ENCODE assay signal across 41 cellular contexts in the genomic region with DNA sequence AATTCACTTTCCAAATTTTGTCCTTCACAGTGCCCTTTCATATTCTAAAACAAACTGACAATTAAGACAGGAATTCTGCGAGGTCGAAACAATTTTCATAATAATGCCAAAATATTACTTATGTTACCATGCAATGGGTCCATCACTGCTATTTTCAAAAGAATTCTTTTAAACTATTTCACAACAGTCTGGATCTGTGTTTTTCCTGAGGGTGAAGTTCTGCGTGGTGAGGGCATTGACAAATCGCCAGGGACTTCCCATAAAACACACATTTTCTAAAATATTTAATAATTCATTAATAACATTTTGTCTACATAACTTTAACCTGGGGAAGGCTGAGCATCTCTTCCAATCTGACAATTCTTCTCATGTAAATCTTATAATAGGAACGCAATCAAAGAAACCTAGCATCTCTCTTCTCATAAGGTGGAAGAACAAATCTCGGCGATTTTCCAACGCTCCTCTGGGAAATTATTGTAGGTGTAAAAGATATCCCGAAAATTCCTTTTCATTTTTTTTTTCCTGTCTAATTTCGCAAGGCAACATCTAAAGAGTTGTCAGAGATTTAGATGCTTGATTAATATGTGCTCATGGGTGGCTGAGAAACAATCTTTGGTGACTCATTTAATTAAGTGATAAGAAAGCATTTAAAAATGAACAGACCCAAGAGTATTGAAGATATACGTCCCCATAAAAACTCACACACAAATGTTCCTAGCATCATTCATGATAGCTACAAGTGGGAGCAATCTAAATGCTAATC. TPM values are rescaled to one million over a fixed set of nuclear protein-coding genes. Genes with fewer than 3 reads are reported as not detected.
"Had no signal": no experiment of that assay in that cellular context is flagged by ENCODE, and none has a peak within 500 bp of the region (broad histone marks: within the 10 kb centered on the region; RNA-seq: fewer than 3 reads in every experiment).

No MANE protein-coding gene starts in this region.

- H3K4me3 ChIP-seq: adrenal gland, ascending aorta, cardiac muscle cell had no signal

- FAIRE-seq: bronchial epithelial cell, TTC549 had no signal

- H3K36me3 Mint-ChIP-seq: activated naive CD8-positive, alpha-beta T cell treated with anti-CD3 and anti-CD28 coated beads for 36 hours; brain had no signal

- DNase-seq: activated CD4-positive, alpha-beta T cell treated with anti-CD3 and anti-CD28 coated beads for 1 hour; activated CD4-positive, alpha-beta T cell treated with anti-CD3 and anti-CD28 coated beads for 36 hours; activated CD4-positive, alpha-beta T cell treated with anti-CD3 and anti-CD28 coated beads for 48 hours; activated CD4-positive, alpha-beta T cell treated with anti-CD3 and anti-CD28 coated beads, Interleukin-2, amount 10 ng/mL, durations not matched to agents 7 days and 5 days; activated CD4-positive, alpha-beta T cell treated with anti-CD3 and anti-CD28 coated beads, Interleukin-2, amount 50 U/mL, for 48 hours; activated CD4-positive, CD25-positive, alpha-beta regulatory T cell; activated CD8-positive, alpha-beta memory T cell treated with anti-CD3 and anti-CD28 coated beads, Interleukin-2, amount 50 U/mL, for 4 hours; activated CD8-positive, alpha-beta T cell treated with anti-CD3 and anti-CD28 coated beads for 36 hours; activated gamma-delta T cell treated with Interleukin-2 at 50 U/mL for 16 hours; activated naive CD4-positive, alpha-beta T cell; activated naive CD4-positive, alpha-beta T cell treated with anti-CD3 and anti-CD28 coated beads for 36 hours; activated naive CD4-positive, alpha-beta T cell treated with anti-CD3 and anti-CD28 coated beads, Interleukin-2, amount 50 U/mL, for 16 hours; activated naive CD8-positive, alpha-beta T cell treated with anti-CD3 and anti-CD28 coated beads for 36 hours; activated T-cell treated with anti-CD3 and anti-CD28 coated beads for 4 hours; activated T-cell treated with anti-CD3 and anti-CD28 coated beads, Interleukin-2, amount 50 U/mL, for 1 hour; activated T-cell treated with anti-CD3 and anti-CD28 coated beads, Interleukin-2, amount 50 U/mL, for 4 hours; activated T-cell treated with anti-CD3 and anti-CD28 coated beads, Interleukin-2, amount 50 U/mL, for 72 hours; adrenal gland; amygdala; anterior cingulate cortex; caudate nucleus; cerebellar nuclear complex; T-helper 1 cell; T-helper 2 cell; T-helper 9 cell; WERI-Rb-1 had no signal

- H3K4me1 Mint-ChIP-seq: activated CD4-positive, alpha-beta T cell treated with anti-CD3 and anti-CD28 coated beads for 36 hours; activated CD4-positive, alpha-beta T cell treated with anti-CD3 and anti-CD28 coated beads, Interleukin-2, amount 10 ng/mL, durations not matched to agents 7 days and 5 days; activated naive CD8-positive, alpha-beta T cell treated with anti-CD3 and anti-CD28 coated beads for 36 hours; activated T-helper 17 cell treated with anti-CD3 and anti-CD28 coated beads, Interleukin-2, amount 50 U/mL, for 72 hours; central memory CD8-positive, alpha-beta T cell had no signal

- H3K27me3 ChIP-seq: ascending aorta, cardiac muscle cell had no signal

- ATAC-seq: activated CD4-positive, alpha-beta T cell treated with anti-CD3 and anti-CD28 coated beads for 36 hours; activated CD4-positive, CD25-positive, alpha-beta regulatory T cell treated with anti-CD3 and anti-CD28 coated beads, Interleukin-2, amount 50 U/mL, for 24 hours; activated CD8-positive, alpha-beta T cell treated with anti-CD3 and anti-CD28 coated beads for 36 hours; activated naive CD4-positive, alpha-beta T cell treated with anti-CD3 and anti-CD28 coated beads, Interleukin-2, amount 50 U/mL, for 72 hours; activated T-cell treated with anti-CD3 and anti-CD28 coated beads, Interleukin-2, amount 50 U/mL, for 4 hours; activated T-cell treated with anti-CD3 and anti-CD28 coated beads, Interleukin-2, amount 50 U/mL, for 72 hours; activated T-helper 17 cell treated with anti-CD3 and anti-CD28 coated beads, Interleukin-2, amount 50 U/mL, for 72 hours; WTC11 had no signal

- H3K4me3 Mint-ChIP-seq: activated CD4-positive, alpha-beta T cell treated with anti-CD3 and anti-CD28 coated beads for 36 hours; activated CD4-positive, alpha-beta T cell treated with anti-CD3 and anti-CD28 coated beads, Interleukin-2, amount 10 ng/mL, durations not matched to agents 7 days and 5 days; activated CD8-positive, alpha-beta T cell treated with anti-CD3 and anti-CD28 coated beads for 36 hours; activated naive CD4-positive, alpha-beta T cell treated with anti-CD3 and anti-CD28 coated beads for 36 hours; activated naive CD8-positive, alpha-beta T cell treated with anti-CD3 and anti-CD28 coated beads for 36 hours; activated T-cell treated with anti-CD3 and anti-CD28 coated beads, Interleukin-2, amount 50 U/mL, for 4 hours; activated T-cell treated with anti-CD3 and anti-CD28 coated beads, Interleukin-2, amount 50 U/mL, for 72 hours; activated T-helper 1 cell treated with anti-CD3 and anti-CD28 coated beads, Interleukin-12 subunit alpha, Interleukin-12 subunit beta, Interleukin-2, Interleukin-4 antibody, amounts not matched to agents 30 ng/mL and 10 ng/mL and 1 ng/mL, durations not matched to agents 14 hours and 24 hours and 36 hours; activated T-helper 17 cell treated with anti-CD3 and anti-CD28 coated beads, Interleukin-2, amount 50 U/mL, for 72 hours; brain; central memory CD8-positive, alpha-beta T cell; T-helper 1 cell treated with Interleukin-12 subunit alpha and Interleukin-12 subunit beta and Interleukin-4 antibody, amounts not matched to agents 30 μg/mL and 1 μg/mL, for 36 hours; T-helper 2 cell treated with Interferon-gamma antibody and Interleukin-4, amounts not matched to agents 5 μg/mL and 100 μg/mL, for 36 hours; WTC11 had no signal

- H3K9me3 ChIP-seq: adrenal gland, ascending aorta had no signal

- H3K36me3 ChIP-seq: adrenal gland, ascending aorta, cardiac muscle cell, WERI-Rb-1 had no signal

- H3K4me1 ChIP-seq: adrenal gland, ascending aorta had no signal

- H3K9me3 Mint-ChIP-seq: activated CD4-positive, alpha-beta T cell treated with anti-CD3 and anti-CD28 coated beads, Interleukin-2, amount 10 ng/mL, durations not matched to agents 7 days and 5 days; activated CD8-positive, alpha-beta T cell treated with anti-CD3 and anti-CD28 coated beads for 36 hours; activated naive CD8-positive, alpha-beta T cell treated with anti-CD3 and anti-CD28 coated beads for 36 hours; activated T-cell treated with anti-CD3 and anti-CD28 coated beads, Interleukin-2, amount 50 U/mL, for 4 hours; activated T-cell treated with anti-CD3 and anti-CD28 coated beads, Interleukin-2, amount 50 U/mL, for 72 hours; activated T-helper 1 cell treated with anti-CD3 and anti-CD28 coated beads, Interleukin-12 subunit alpha, Interleukin-12 subunit beta, Interleukin-2, Interleukin-4 antibody, amounts not matched to agents 30 ng/mL and 10 ng/mL and 1 ng/mL, durations not matched to agents 14 hours and 24 hours and 36 hours; activated T-helper 17 cell treated with anti-CD3 and anti-CD28 coated beads, Interleukin-2, amount 50 U/mL, for 72 hours; central memory CD8-positive, alpha-beta T cell; T-helper 1 cell treated with Interleukin-12 subunit alpha and Interleukin-12 subunit beta and Interleukin-4 antibody, amounts not matched to agents 30 μg/mL and 1 μg/mL, for 36 hours had no signal

- H3K27ac Mint-ChIP-seq: activated CD4-positive, alpha-beta T cell treated with anti-CD3 and anti-CD28 coated beads for 36 hours; activated CD4-positive, alpha-beta T cell treated with anti-CD3 and anti-CD28 coated beads, Interleukin-2, amount 10 ng/mL, durations not matched to agents 7 days and 5 days; activated CD8-positive, alpha-beta T cell treated with anti-CD3 and anti-CD28 coated beads for 36 hours; activated naive CD4-positive, alpha-beta T cell treated with anti-CD3 and anti-CD28 coated beads for 36 hours; activated naive CD4-positive, alpha-beta T cell treated with anti-CD3 and anti-CD28 coated beads, Interleukin-2, amount 50 U/mL, for 72 hours; activated naive CD8-positive, alpha-beta T cell treated with anti-CD3 and anti-CD28 coated beads for 36 hours; activated T-cell treated with anti-CD3 and anti-CD28 coated beads, Interleukin-2, amount 50 U/mL, for 72 hours; activated T-helper 1 cell treated with anti-CD3 and anti-CD28 coated beads, Interleukin-12 subunit alpha, Interleukin-12 subunit beta, Interleukin-2, Interleukin-4 antibody, amounts not matched to agents 30 ng/mL and 10 ng/mL and 1 ng/mL, durations not matched to agents 14 hours and 24 hours and 36 hours; activated T-helper 17 cell treated with anti-CD3 and anti-CD28 coated beads, Interleukin-2, amount 50 U/mL, for 72 hours; brain; T-helper 1 cell treated with Interleukin-12 subunit alpha and Interleukin-12 subunit beta and Interleukin-4 antibody, amounts not matched to agents 30 μg/mL and 1 μg/mL, for 36 hours; T-helper 2 cell treated with Interferon-gamma antibody and Interleukin-4, amounts not matched to agents 5 μg/mL and 100 μg/mL, for 36 hours; WTC11 had no signal

- H3K27ac ChIP-seq: adrenal gland, ascending aorta, cardiac muscle cell, WERI-Rb-1 had no signal

RNA-seq across cellular contexts. Expression of a gene that starts 41.5 kb away (rescaled TPM):
- total RNA-seq: activated CD4-positive, alpha-beta T cell treated with anti-CD3 and anti-CD28 coated beads for 36 hours; activated CD4-positive, alpha-beta T cell treated with anti-CD3 and anti-CD28 coated beads, Interleukin-2, amount 10 ng/mL, durations not matched to agents 7 days and 5 days; activated CD8-positive, alpha-beta memory T cell treated with anti-CD3 and anti-CD28 coated beads for 36 hours; activated CD8-positive, alpha-beta T cell treated with anti-CD3 and anti-CD28 coated beads for 36 hours; activated naive CD4-positive, alpha-beta T cell treated with anti-CD3 and anti-CD28 coated beads for 36 hours; activated naive CD4-positive, alpha-beta T cell treated with anti-CD3 and anti-CD28 coated beads, Interleukin-2, amount 50 U/mL, for 72 hours; activated naive CD8-positive, alpha-beta T cell treated with anti-CD3 and anti-CD28 coated beads for 36 hours; activated T-cell treated with anti-CD3 and anti-CD28 coated beads, Interleukin-2, amount 50 U/mL, for 4 hours; activated T-cell treated with anti-CD3 and anti-CD28 coated beads, Interleukin-2, amount 50 U/mL, for 72 hours; activated T-helper 1 cell treated with anti-CD3 and anti-CD28 coated beads, Interleukin-12 subunit alpha, Interleukin-12 subunit beta, Interleukin-2, Interleukin-4 antibody, amounts not matched to agents 30 ng/mL and 10 ng/mL and 1 ng/mL, durations not matched to agents 14 hours and 24 hours and 36 hours; activated T-helper 17 cell treated with anti-CD3 and anti-CD28 coated beads, Interleukin-2, amount 50 U/mL, for 72 hours; chondrocyte had no signal

RNA-seq across cellular contexts. Expression of a gene that starts 41.9 kb away (rescaled TPM):
- total RNA-seq: activated CD4-positive, alpha-beta T cell treated with anti-CD3 and anti-CD28 coated beads for 36 hours; activated CD4-positive, alpha-beta T cell treated with anti-CD3 and anti-CD28 coated beads, Interleukin-2, amount 10 ng/mL, durations not matched to agents 7 days and 5 days; activated CD8-positive, alpha-beta memory T cell treated with anti-CD3 and anti-CD28 coated beads for 36 hours; activated CD8-positive, alpha-beta T cell treated with anti-CD3 and anti-CD28 coated beads for 36 hours; activated naive CD4-positive, alpha-beta T cell treated with anti-CD3 and anti-CD28 coated beads for 36 hours; activated naive CD4-positive, alpha-beta T cell treated with anti-CD3 and anti-CD28 coated beads, Interleukin-2, amount 50 U/mL, for 72 hours; activated naive CD8-positive, alpha-beta T cell treated with anti-CD3 and anti-CD28 coated beads for 36 hours; activated T-cell treated with anti-CD3 and anti-CD28 coated beads, Interleukin-2, amount 50 U/mL, for 4 hours; activated T-cell treated with anti-CD3 and anti-CD28 coated beads, Interleukin-2, amount 50 U/mL, for 72 hours; activated T-helper 1 cell treated with anti-CD3 and anti-CD28 coated beads, Interleukin-12 subunit alpha, Interleukin-12 subunit beta, Interleukin-2, Interleukin-4 antibody, amounts not matched to agents 30 ng/mL and 10 ng/mL and 1 ng/mL, durations not matched to agents 14 hours and 24 hours and 36 hours; activated T-helper 17 cell treated with anti-CD3 and anti-CD28 coated beads, Interleukin-2, amount 50 U/mL, for 72 hours; adrenal gland; ascending aorta; bronchial epithelial cell; cardiac muscle cell; chondrocyte had no signal
- polyA plus RNA-seq: adrenal gland, cardiac muscle cell had no signal
